10 cellular contexts compared by ENCODE assay signal in the genomic region with DNA sequence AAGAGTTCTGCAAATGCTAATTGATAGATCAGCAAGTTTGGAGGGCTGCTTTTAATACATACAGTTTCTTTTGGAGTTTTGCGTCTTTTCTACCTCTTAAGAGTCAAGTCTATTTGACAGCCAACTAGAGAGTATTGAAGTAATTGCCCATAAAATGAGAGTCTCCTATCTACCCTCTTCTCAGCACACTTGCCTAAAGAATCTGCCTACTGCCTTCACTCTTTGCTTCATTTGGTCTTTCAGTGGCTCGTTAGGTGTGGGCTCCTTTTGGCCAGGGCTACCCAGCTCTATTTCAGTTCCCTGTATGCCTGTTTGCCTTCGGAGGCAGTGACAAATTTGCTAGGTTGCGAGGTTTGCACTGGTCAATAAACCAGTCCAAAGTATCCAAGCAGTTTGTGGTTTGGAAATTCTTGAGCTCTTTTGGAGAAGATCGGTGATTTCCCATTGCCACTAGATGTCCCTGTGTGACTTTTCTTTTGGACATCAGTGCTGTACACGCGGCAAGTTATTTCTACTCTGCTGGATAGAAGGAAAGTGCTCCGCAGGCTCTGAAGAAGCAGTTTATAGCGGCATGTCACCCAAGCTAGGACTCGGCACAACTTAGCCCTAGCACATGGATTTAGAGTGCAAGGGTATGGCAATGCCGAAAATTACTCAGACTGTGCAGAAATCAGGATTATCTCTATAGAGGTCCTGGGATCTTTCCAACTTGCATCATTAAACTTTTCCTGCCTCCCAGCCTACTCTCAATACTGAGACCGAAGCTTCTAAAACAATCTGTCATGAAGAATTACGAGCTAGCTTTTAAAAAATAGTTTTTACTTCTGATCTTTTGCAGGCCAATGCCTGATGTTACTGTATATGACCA. TPM values are rescaled to one million over a fixed set of nuclear protein-coding genes. Genes with fewer than 3 reads are reported as not detected.
A peak's percentile ranks its signal among the peaks of the same experiment; 100 is the strongest.
DNase-seq lines count a peak whose midpoint lies in the region; ATAC-seq and TF ChIP-seq lines count a peak whose summit lies in the region.
"Had no signal": no experiment of that assay in that cellular context is flagged by ENCODE, and none has a peak within 500 bp of the region (broad histone marks: within the 10 kb centered on the region; RNA-seq: fewer than 3 reads in every experiment).

No MANE protein-coding gene starts in this region.

- POLR2A ChIA-PET in T-cell (lab: Charles Lee), result no interaction called here

- DNase-seq in AG08395 (ENCODE audit: low spot score) (peak; percentile 73), HFF-Myc (ENCODE audit: extremely low read depth, low read depth) (peak; percentile 41), NT2/D1 (ENCODE audit: low read depth, low spot score) (peak; percentile 78), neural progenitor cell (ENCODE audit: low spot score) (peak; percentile 71), activated T-cell treated with anti-CD3 and anti-CD28 coated beads for 4 hours (no peak), T-cell (no peak)

- H3K27me3 ChIP-seq in NT2/D1 (ENCODE audit: insufficient read depth, insufficient read length) (no peaks in the 10 kb centered on the region), neural progenitor cell (no peaks in the 10 kb centered on the region)
- H3K27me3 ChIP-seq: tibial artery had no signal

- H3K4me2 ChIP-seq in neural progenitor cell, result no peak overlapping the region

- H3K4me3 ChIP-seq in HFF-Myc (replicated peaks; ENCODE audit: low read depth, low read length), result no peak overlapping the region
- H3K4me3 ChIP-seq in NT2/D1 (ENCODE audit: insufficient read length, low read depth), result no peak overlapping the region
- H3K4me3 ChIP-seq in neural progenitor cell, result no peak overlapping the region
- H3K4me3 ChIP-seq: tibial artery had no signal

- CTCF ChIA-PET in T-cell (lab: Charles Lee), result no interaction called here

- H3K27ac ChIP-seq in neural progenitor cell, result no peak overlapping the region
- H3K27ac ChIP-seq: tibial artery had no signal

- H3K4me1 ChIP-seq in NT2/D1 (ENCODE audit: insufficient read depth, insufficient read length) (no peaks in the 10 kb centered on the region), neural progenitor cell (peaks cover 4% of the 10 kb centered on the region)

- no peaks in the 10 kb centered on the region for H3K79me2 ChIP-seq in neural progenitor cell (ENCODE audit: low read depth)

- no peak overlapping the region for H3K9ac ChIP-seq in NT2/D1 (ENCODE audit: insufficient read length, low read depth)
- no peak overlapping the region for H3K9ac ChIP-seq in neural progenitor cell

- TF ChIP-seq CTCF in HFF-Myc (IDR thresholded peaks at IDR 0.05; ENCODE audit: low read depth, low read length, missing control alignments), result peak; percentile 49
- peak; percentile 70 for TF ChIP-seq CTCF in neural progenitor cell (IDR thresholded peaks at IDR 0.05)

- peaks cover 4% of the 10 kb centered on the region; the same call in 1 of the 2 replicates for H3K9me3 ChIP-seq in NT2/D1 (ENCODE audit: insufficient read depth, low read length)
- H3K9me3 ChIP-seq in neural progenitor cell (ENCODE audit: low read depth), result no peaks in the 10 kb centered on the region
- H3K9me3 ChIP-seq: tibial artery had no signal

- H3K36me3 ChIP-seq in NT2/D1 (ENCODE audit: insufficient read depth, insufficient read length, low read length), result no peaks in the 10 kb centered on the region
- H3K36me3 ChIP-seq in neural progenitor cell, result no peaks in the 10 kb centered on the region
- H3K36me3 ChIP-seq: tibial artery had no signal

- H3K36me3 Mint-ChIP-seq in neural progenitor cell (peaks cover 2% of the 10 kb centered on the region), T-cell (no peaks in the 10 kb centered on the region)

- H3K27me3 Mint-ChIP-seq in neural progenitor cell (ENCODE audit: insufficient read depth, low read depth) (peaks cover 2% of the 10 kb centered on the region), T-cell (no peaks in the 10 kb centered on the region)
- H3K27me3 Mint-ChIP-seq: central memory CD8-positive, alpha-beta T cell had no signal

- H3F3A ChIP-seq in neural progenitor cell (ENCODE audit: low read depth), result peaks cover 2% of the 10 kb centered on the region

- H3K27ac Mint-ChIP-seq in neural progenitor cell, result no peak overlapping the region
- H3K27ac Mint-ChIP-seq in T-cell, result no peak overlapping the region

- H3K9me3 Mint-ChIP-seq in neural progenitor cell (peaks cover 3% of the 10 kb centered on the region), T-cell (peaks cover 5 to 14% (median 12%) of the 10 kb centered on the region in 3 donors)

- peak overlapping the region; percentile 90 for H2AFZ ChIP-seq in neural progenitor cell (replicated peaks)

- H3K4me3 Mint-ChIP-seq in neural progenitor cell (no peak overlapping the region), T-cell (no peak overlapping the region)
- H3K4me3 Mint-ChIP-seq: central memory CD8-positive, alpha-beta T cell had no signal

- no peaks in the 10 kb centered on the region for H4K20me1 ChIP-seq in neural progenitor cell (ENCODE audit: low read depth)

- H3K4me1 Mint-ChIP-seq in neural progenitor cell (peaks cover 7% of the 10 kb centered on the region), T-cell (no peaks in the 10 kb centered on the region)
- H3K4me1 Mint-ChIP-seq: central memory CD8-positive, alpha-beta T cell had no signal

- ATAC-seq in esophagus mucosa (peak; percentile 47), HG03108 (IDR thresholded peaks at IDR 0.05; ENCODE audit: unreplicated experiment) (no peak), T-cell (replicated peaks in 1 of 4) (no peak)

RNA-seq across cellular contexts. Expression of a gene that starts 38.6 kb away (rescaled TPM):
- 145 TPM for total RNA-seq in esophagus mucosa
- 175 and 238 TPM in 2 replicates for total RNA-seq in neural progenitor cell (ENCODE audit: low replicate concordance)
- 1 to 10 TPM in 4 of 5 donors, not detected in 1; 1.5 to 3.2 (median 2.1) TPM for total RNA-seq in T-cell

Comparison
In these comparisons a context has a peak if more than half of its experiments do, and no peak if none do; other contexts are left out.
1. DNase-seq: peak in AG08395 (single experiment), HFF-Myc (single experiment), NT2/D1 (single experiment) and neural progenitor cell (single experiment); none in activated T-cell treated with anti-CD3 and anti-CD28 coated beads for 4 hours (single experiment) and T-cell (0 of 34).
2. RNA of a gene that starts 38.6 kb away (total RNA-seq): 175 to 238 TPM in neural progenitor cell and 145 TPM in esophagus mucosa (single experiment); 1.5 to 3.2 TPM in T-cell; every median in the first group is over 10 times any median in the second.